ENCODE assay signal across 11 cellular contexts in genomic region chr1:87812881-87813577, GRCh38.
DNase-seq lines count a peak whose midpoint lies in the region; ATAC-seq and TF ChIP-seq lines count a peak whose summit lies in the region.
"Had no signal": no experiment of that assay in that cellular context is flagged by ENCODE, and none has a peak within 500 bp of the region (broad histone marks: within the 10 kb centered on the region; RNA-seq: fewer than 3 reads in every experiment).

No MANE protein-coding gene starts in this region.

- H3K9me3 ChIP-seq in aorta (ENCODE audit: control insufficient read depth, low read length) (no peaks in the 10 kb centered on the region), upper lobe of right lung (no peaks in the 10 kb centered on the region)
- H3K9me3 ChIP-seq: gastrocnemius medialis had no signal

- H3K4me1 ChIP-seq in aorta (ENCODE audit: control insufficient read depth in 1 of 2, insufficient read depth in 2 of 2, low read length in 2 of 2) (peaks cover 0 to 2% of the 10 kb centered on the region in 2 donors), upper lobe of right lung (no peaks in the 10 kb centered on the region)

- H3K4me3 ChIP-seq in GM06990 (replicated peaks; ENCODE audit: low read depth, low read length), result no peak overlapping the region
- H3K4me3 ChIP-seq in aorta (ENCODE audit: low read length in 2 of 2), result no peak overlapping the region
- no peak overlapping the region for H3K4me3 ChIP-seq in upper lobe of right lung
- H3K4me3 ChIP-seq: gastrocnemius medialis had no signal

- no peaks in the 10 kb centered on the region for H3K36me3 ChIP-seq in GM06990 (ENCODE audit: control insufficient read depth, insufficient read depth, low read length)
- no peaks in the 10 kb centered on the region for H3K36me3 ChIP-seq in aorta (ENCODE audit: control insufficient read depth in 1 of 2, insufficient read depth in 2 of 2, low read length in 1 of 2)
- no peaks in the 10 kb centered on the region for H3K36me3 ChIP-seq in upper lobe of right lung
- H3K36me3 ChIP-seq: gastrocnemius medialis had no signal

- intact Hi-C loops in aorta (cut with DNase I) (no loop called here), upper lobe of right lung (cut with DNase I) (no loop called here)

- H3K27me3 ChIP-seq in GM06990 (replicated peaks; ENCODE audit: control insufficient read depth, insufficient read depth, low read length) (no peaks in the 10 kb centered on the region), aorta (ENCODE audit: control insufficient read depth in 1 of 2, insufficient read depth in 2 of 2, low read length in 1 of 2) (no peaks in the 10 kb centered on the region), upper lobe of right lung (no peaks in the 10 kb centered on the region)
- H3K27me3 ChIP-seq: gastrocnemius medialis had no signal

- WGBS in aorta, 2 donors, result 32 to 34% methylated on average over 6 of the region's 6 CpGs

- H3K27ac ChIP-seq in aorta (ENCODE audit: low read depth in 1 of 2, low read length in 2 of 2) (no peak overlapping the region), upper lobe of right lung (no peak overlapping the region)
- H3K27ac ChIP-seq: gastrocnemius medialis had no signal

- TF ChIP-seq CTCF in GM06990 (IDR thresholded peaks at IDR 0.05; ENCODE audit: insufficient read depth, low read length, poor library complexity, severe bottlenecking) (no peak), upper lobe of right lung (IDR thresholded peaks at IDR 0.05) (no peak)

- DNase-seq in GM06990 (ENCODE audit: extremely low read depth, insufficient read length) (peak; percentile 63), aorta (no peak), NCI-H2107 treated with DMSO at 0.1 percent for 48 hours (lab: John Stamatoyannopoulos, UW; ENCODE audit: unreplicated experiment) (no peak), SKM-1 treated with dmso at 0.1 percent for 144 hours (lab: John Stamatoyannopoulos, UW; ENCODE audit: unreplicated experiment) (no peak), upper lobe of right lung (no peak)
- DNase-seq: activated naive CD4-positive, alpha-beta T cell treated with anti-CD3 and anti-CD28 coated beads for 36 hours; gastrocnemius medialis; NCI-H1105 treated with DMSO at 0.1 percent for 48 hours had no signal

- ATAC-seq in GM19372 (IDR thresholded peaks at IDR 0.05; ENCODE audit: low read depth, unreplicated experiment) (peak; percentile 85), HG02852 (IDR thresholded peaks at IDR 0.05; ENCODE audit: unreplicated experiment) (peak; percentile 85), HG03565 (IDR thresholded peaks at IDR 0.05; ENCODE audit: unreplicated experiment) (peak; percentile 85), aorta (ENCODE audit: low FRiP score) (no peak), upper lobe of right lung (no peak)
- ATAC-seq: gastrocnemius medialis had no signal

Comparison
In these comparisons a context has a peak if more than half of its experiments do, and no peak if none do; other contexts are left out.
1. ATAC-seq: peak in GM19372 (single experiment), HG02852 (single experiment) and HG03565 (single experiment); none in aorta (single experiment) and upper lobe of right lung (single experiment).